ENCODE assay signal across 3 cellular contexts in the genomic region with DNA sequence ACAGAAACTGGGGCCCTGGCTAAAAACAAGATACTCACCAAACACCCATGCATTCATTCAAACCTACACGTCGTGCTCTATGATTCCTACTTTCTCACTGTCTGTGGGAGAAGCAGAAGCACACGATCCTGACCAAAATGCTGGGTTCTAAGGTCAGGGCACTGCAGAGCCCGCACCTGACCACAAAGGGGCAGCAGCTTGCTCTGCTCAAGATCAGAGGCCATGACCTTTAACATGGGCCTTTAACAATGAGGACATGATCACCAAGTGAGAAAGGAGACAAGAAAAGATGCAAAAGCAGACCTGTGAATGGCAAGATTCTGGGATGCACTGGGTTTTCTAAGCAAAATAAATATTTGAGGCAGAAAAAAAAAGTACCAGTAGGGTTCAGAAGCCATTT.
A peak's percentile ranks its signal among the peaks of the same experiment; 100 is the strongest.
TF ChIP-seq lines count a peak whose summit lies in the region.

No MANE protein-coding gene starts in this region.

TF ChIP-seq in Ishikawa, 13 proteins besides CTCF, POLR2A, EP300 and RAD21 (continued from another document):
- TF ChIP-seq, protein P1, sequence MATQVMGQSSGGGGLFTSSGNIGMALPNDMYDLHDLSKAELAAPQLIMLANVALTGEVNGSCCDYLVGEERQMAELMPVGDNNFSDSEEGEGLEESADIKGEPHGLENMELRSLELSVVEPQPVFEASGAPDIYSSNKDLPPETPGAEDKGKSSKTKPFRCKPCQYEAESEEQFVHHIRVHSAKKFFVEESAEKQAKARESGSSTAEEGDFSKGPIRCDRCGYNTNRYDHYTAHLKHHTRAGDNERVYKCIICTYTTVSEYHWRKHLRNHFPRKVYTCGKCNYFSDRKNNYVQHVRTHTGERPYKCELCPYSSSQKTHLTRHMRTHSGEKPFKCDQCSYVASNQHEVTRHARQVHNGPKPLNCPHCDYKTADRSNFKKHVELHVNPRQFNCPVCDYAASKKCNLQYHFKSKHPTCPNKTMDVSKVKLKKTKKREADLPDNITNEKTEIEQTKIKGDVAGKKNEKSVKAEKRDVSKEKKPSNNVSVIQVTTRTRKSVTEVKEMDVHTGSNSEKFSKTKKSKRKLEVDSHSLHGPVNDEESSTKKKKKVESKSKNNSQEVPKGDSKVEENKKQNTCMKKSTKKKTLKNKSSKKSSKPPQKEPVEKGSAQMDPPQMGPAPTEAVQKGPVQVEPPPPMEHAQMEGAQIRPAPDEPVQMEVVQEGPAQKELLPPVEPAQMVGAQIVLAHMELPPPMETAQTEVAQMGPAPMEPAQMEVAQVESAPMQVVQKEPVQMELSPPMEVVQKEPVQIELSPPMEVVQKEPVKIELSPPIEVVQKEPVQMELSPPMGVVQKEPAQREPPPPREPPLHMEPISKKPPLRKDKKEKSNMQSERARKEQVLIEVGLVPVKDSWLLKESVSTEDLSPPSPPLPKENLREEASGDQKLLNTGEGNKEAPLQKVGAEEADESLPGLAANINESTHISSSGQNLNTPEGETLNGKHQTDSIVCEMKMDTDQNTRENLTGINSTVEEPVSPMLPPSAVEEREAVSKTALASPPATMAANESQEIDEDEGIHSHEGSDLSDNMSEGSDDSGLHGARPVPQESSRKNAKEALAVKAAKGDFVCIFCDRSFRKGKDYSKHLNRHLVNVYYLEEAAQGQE (IDR thresholded peaks at IDR 0.05; ENCODE audit: low read depth): no peak
- TF ChIP-seq TAF1 (IDR thresholded peaks at IDR 0.05; ENCODE audit: low read depth) (no peak), NFIC (IDR thresholded peaks at IDR 0.05) (no peak), TCF12 (IDR thresholded peaks at IDR 0.05; ENCODE audit: low read depth) (no peak), CREB1 (IDR thresholded peaks at IDR 0.05; ENCODE audit: low read depth) (no peak)

TF ChIP-seq in WTC11, 78 proteins besides CTCF, POLR2A, EP300 and RAD21 (continued from another document):
- TF ChIP-seq ZNF121 (CRISPR knock-in tag; IDR thresholded peaks at IDR 0.05): 0 out of 2 replicates have a peak, but pooled peaks have one; percentile 31

TF ChIP-seq in liver, 16 proteins besides CTCF, POLR2A, EP300 and RAD21 (continued from another document):
- TF ChIP-seq, protein P1 (IDR thresholded peaks at IDR 0.05): no peak
- TF ChIP-seq RXRA (IDR thresholded peaks at IDR 0.05) (peak in 1 of 2 donors; percentile 41), EGR1 (IDR thresholded peaks at IDR 0.05; ENCODE audit: low read depth in 2 of 2) (no peak), HNF4A (conservative IDR thresholded peaks at IDR 0.05) (peak in 1 of 2 donors; percentile 64), JUND (IDR thresholded peaks at IDR 0.05) (no peak), NR2F2 (IDR thresholded peaks at IDR 0.05) (peak; percentile 98)
- TF ChIP-seq, protein P2, sequence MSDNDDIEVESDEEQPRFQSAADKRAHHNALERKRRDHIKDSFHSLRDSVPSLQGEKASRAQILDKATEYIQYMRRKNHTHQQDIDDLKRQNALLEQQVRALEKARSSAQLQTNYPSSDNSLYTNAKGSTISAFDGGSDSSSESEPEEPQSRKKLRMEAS (IDR thresholded peaks at IDR 0.05): no peak
- TF ChIP-seq, protein P3, sequence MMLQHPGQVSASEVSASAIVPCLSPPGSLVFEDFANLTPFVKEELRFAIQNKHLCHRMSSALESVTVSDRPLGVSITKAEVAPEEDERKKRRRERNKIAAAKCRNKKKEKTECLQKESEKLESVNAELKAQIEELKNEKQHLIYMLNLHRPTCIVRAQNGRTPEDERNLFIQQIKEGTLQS (IDR thresholded peaks at IDR 0.05): no peak
- TF ChIP-seq, protein P4, sequence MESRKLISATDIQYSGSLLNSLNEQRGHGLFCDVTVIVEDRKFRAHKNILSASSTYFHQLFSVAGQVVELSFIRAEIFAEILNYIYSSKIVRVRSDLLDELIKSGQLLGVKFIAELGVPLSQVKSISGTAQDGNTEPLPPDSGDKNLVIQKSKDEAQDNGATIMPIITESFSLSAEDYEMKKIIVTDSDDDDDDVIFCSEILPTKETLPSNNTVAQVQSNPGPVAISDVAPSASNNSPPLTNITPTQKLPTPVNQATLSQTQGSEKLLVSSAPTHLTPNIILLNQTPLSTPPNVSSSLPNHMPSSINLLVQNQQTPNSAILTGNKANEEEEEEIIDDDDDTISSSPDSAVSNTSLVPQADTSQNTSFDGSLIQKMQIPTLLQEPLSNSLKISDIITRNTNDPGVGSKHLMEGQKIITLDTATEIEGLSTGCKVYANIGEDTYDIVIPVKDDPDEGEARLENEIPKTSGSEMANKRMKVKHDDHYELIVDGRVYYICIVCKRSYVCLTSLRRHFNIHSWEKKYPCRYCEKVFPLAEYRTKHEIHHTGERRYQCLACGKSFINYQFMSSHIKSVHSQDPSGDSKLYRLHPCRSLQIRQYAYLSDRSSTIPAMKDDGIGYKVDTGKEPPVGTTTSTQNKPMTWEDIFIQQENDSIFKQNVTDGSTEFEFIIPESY (IDR thresholded peaks at IDR 0.05): no peak
